ENCODE assay signal across 21 cellular contexts in genomic region chr2:56576001-56576400, GRCh38.
"Had no signal": no experiment of that assay in that cellular context is flagged by ENCODE, and none has a peak within 500 bp of the region (broad histone marks: within the 10 kb centered on the region; RNA-seq: fewer than 3 reads in every experiment).

No MANE protein-coding gene starts in this region.

- DNase-seq: KBM-7, MG63, NCI-H1092 treated with DMSO at 0.1 percent for 48 hours, NCI-H1436, NCI-H187, NCI-H2029, NCI-H2081 treated with DMSO at 0.1 percent for 48 hours, NCI-H2171, NCI-H226, NCI-H446, NCI-H510A, NCI-H524 treated with DMSO at 0.1 percent for 48 hours, NCI-H69, NCI-H774, Right ventricle myocardium superior, RPMI8226, SIG-M5, SK-N-SH, SW 1271 had no signal

- H3K9me3 ChIP-seq: MG63 had no signal

- H3K4me2 ChIP-seq: SK-N-SH had no signal

- H3K27ac ChIP-seq: HL-60 had no signal

- H3K27me3 ChIP-seq: MG63 had no signal

- H3K36me3 ChIP-seq: MG63 had no signal

- H3K4me3 ChIP-seq: MG63 had no signal

- FAIRE-seq: HTR-8/SVneo had no signal

- H3K9ac ChIP-seq: SK-N-SH had no signal
